In genomic region chr19:18961767-18962423, GRCh38 we compare ENCODE assay signal across 1 cellular context.
TF ChIP-seq lines count a peak whose summit lies in the region.

No MANE protein-coding gene starts in this region.

TF ChIP-seq in HepG2, 621 proteins besides CTCF, POLR2A, EP300 and RAD21 (continued from another document):
- no peak for TF ChIP-seq CREB1 (IDR thresholded peaks at IDR 0.05)
- no peak for TF ChIP-seq CREB1 (CRISPR knock-in tag; IDR thresholded peaks at IDR 0.05)
- peak; percentile 50; the same call in 1 of the 2 replicates for TF ChIP-seq YEATS4 (CRISPR knock-in tag; IDR thresholded peaks at IDR 0.05; ENCODE audit: borderline replicate concordance)
- peak; percentile 65; the same call in 1 of the 2 replicates for TF ChIP-seq ZMYM2 (CRISPR knock-in tag; IDR thresholded peaks at IDR 0.05)
